In genomic region chr19:10815969-10816635, GRCh38 we compare ENCODE assay signal across 2 cellular contexts.
TF ChIP-seq lines count a peak whose summit lies in the region.

No MANE protein-coding gene starts in this region.

TF ChIP-seq in liver, 16 proteins besides CTCF, POLR2A, EP300 and RAD21:
- TF ChIP-seq ZBTB33 (IDR thresholded peaks at IDR 0.05) (no peak), YY1 (IDR thresholded peaks at IDR 0.05) (no peak), HNF4A (conservative IDR thresholded peaks at IDR 0.05) (no peak), EGR1 (IDR thresholded peaks at IDR 0.05; ENCODE audit: low read depth in 2 of 2) (no peak), MAX (IDR thresholded peaks at IDR 0.05) (no peak), FOXA1 (IDR thresholded peaks at IDR 0.05) (no peak), HNF4G (IDR thresholded peaks at IDR 0.05) (no peak)

TF ChIP-seq in HepG2, 621 proteins besides CTCF, POLR2A, EP300 and RAD21:
- TF ChIP-seq ZNF670 (CRISPR knock-in tag; IDR thresholded peaks at IDR 0.05; ENCODE audit: borderline replicate concordance) = no peak
- no peak for TF ChIP-seq SATB2 (CRISPR knock-in tag; IDR thresholded peaks at IDR 0.05)
- TF ChIP-seq ZNF660 (CRISPR knock-in tag; IDR thresholded peaks at IDR 0.05; ENCODE audit: borderline replicate concordance, low read depth) = no peak
